Comparison of ENCODE assay signal across 1 cellular context in the genomic region with DNA sequence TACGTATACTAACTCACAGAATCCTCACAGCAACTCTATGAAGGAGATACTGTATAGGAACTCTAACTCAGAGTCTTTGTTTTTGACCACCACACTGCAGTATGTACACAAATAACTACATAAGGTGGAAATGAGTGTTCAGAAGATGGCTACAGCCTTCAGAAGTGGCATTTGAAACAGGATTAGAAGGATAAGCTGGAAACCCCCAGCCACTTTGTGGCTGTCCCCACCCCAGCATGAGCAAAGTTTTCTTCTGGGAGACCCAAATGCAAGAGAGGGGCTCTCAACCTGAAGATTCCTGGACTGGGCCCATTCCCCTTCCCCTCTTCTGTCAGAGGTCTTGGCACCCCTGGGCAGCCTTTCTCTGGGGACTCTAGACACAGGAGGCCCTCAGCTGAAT.
TF ChIP-seq lines count a peak whose summit lies in the region.

No MANE protein-coding gene starts in this region.

TF ChIP-seq in HCT116, 20 proteins besides CTCF, POLR2A, EP300 and RAD21:
- TF ChIP-seq POLR2AphosphoS5 (IDR thresholded peaks at IDR 0.05; ENCODE audit: low read depth, low read length) = no peak
- TF ChIP-seq JUND (IDR thresholded peaks at IDR 0.05) = no peak
- no peak for TF ChIP-seq ELF1 (IDR thresholded peaks at IDR 0.05; ENCODE audit: borderline replicate concordance, low read depth)
- no peak for TF ChIP-seq SP1 (IDR thresholded peaks at IDR 0.05; ENCODE audit: low read depth)
- TF ChIP-seq, protein P1, sequence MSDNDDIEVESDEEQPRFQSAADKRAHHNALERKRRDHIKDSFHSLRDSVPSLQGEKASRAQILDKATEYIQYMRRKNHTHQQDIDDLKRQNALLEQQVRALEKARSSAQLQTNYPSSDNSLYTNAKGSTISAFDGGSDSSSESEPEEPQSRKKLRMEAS (IDR thresholded peaks at IDR 0.05) = no peak
- no peak for TF ChIP-seq SIN3A (IDR thresholded peaks at IDR 0.05; ENCODE audit: low read depth)
- no peak for TF ChIP-seq EGR1 (IDR thresholded peaks at IDR 0.05; ENCODE audit: low read depth)
- no peak for TF ChIP-seq EZH2phosphoT487 (IDR thresholded peaks at IDR 0.05; ENCODE audit: borderline replicate concordance)
- no peak for TF ChIP-seq CEBPB (IDR thresholded peaks at IDR 0.05; ENCODE audit: low read depth)
- TF ChIP-seq, protein P2, sequence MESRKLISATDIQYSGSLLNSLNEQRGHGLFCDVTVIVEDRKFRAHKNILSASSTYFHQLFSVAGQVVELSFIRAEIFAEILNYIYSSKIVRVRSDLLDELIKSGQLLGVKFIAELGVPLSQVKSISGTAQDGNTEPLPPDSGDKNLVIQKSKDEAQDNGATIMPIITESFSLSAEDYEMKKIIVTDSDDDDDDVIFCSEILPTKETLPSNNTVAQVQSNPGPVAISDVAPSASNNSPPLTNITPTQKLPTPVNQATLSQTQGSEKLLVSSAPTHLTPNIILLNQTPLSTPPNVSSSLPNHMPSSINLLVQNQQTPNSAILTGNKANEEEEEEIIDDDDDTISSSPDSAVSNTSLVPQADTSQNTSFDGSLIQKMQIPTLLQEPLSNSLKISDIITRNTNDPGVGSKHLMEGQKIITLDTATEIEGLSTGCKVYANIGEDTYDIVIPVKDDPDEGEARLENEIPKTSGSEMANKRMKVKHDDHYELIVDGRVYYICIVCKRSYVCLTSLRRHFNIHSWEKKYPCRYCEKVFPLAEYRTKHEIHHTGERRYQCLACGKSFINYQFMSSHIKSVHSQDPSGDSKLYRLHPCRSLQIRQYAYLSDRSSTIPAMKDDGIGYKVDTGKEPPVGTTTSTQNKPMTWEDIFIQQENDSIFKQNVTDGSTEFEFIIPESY (IDR thresholded peaks at IDR 0.05; ENCODE audit: extremely low read depth, insufficient replicate concordance, low read length) = no peak
TF ChIP-seq in HCT116: peak in this region for 0.
